In the genomic region with DNA sequence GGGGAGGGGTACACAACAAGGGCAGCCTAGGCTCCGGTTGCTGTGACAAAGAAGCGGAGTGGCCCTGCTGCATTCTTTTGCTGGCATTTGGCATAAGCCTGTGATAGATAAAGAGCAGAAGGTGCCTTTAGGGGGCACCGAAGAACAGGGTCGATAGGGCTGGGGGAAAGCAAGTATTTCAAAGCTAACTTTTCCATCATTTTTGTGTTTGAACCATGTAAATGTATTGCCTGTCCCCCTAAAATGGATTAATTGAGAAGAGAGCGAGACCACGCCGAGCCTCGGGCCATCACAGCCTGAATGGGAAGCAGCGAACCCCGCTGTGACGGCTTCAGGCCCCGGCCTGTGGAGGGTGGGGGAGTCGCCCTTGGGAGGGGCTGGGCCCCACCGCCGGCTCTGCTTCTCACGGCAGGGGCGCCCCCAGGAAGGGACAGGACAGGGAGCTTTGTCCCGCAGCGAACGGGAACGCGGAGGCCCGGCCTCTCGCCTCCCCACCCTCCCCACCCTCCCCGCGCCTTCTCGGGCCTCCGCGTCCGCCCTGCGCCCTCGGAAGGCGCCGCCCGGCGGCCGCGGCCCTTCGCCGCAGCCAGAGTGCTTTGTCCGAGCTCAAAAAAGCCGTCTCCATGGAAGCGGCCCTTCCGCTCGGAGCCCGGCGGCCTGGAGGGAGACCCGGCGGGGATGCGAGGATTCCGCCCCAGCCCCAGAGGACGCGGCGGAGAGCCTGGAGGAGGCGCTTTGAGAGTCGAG, we compare ENCODE assay signal across 1 cellular context.
TF ChIP-seq lines count a peak whose summit lies in the region.

No MANE protein-coding gene starts in this region.

TF ChIP-seq in endothelial cell of umbilical vein, 7 proteins besides CTCF, POLR2A, EP300 and RAD21:
- TF ChIP-seq GATA2 (IDR thresholded peaks at IDR 0.05; ENCODE audit: insufficient read depth, insufficient read length, low read depth, low read length) (no peak), FOS (IDR thresholded peaks at IDR 0.05; ENCODE audit: borderline replicate concordance, insufficient read depth, low read length) (no peak), MYC (IDR thresholded peaks at IDR 0.05; ENCODE audit: low read depth, low read length) (no peak), EZH2 (IDR thresholded peaks at IDR 0.05; ENCODE audit: borderline replicate concordance, low read depth, low read length, severe bottlenecking) (no peak), JUN (IDR thresholded peaks at IDR 0.05; ENCODE audit: borderline replicate concordance, insufficient read depth, insufficient read length, low read depth) (no peak), POLR2AphosphoS5 (IDR thresholded peaks at IDR 0.05; ENCODE audit: insufficient read depth, low read depth, low read length) (no peak)
- TF ChIP-seq, protein P1, sequence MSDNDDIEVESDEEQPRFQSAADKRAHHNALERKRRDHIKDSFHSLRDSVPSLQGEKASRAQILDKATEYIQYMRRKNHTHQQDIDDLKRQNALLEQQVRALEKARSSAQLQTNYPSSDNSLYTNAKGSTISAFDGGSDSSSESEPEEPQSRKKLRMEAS (IDR thresholded peaks at IDR 0.05; ENCODE audit: insufficient read depth, insufficient read length): no peak
TF ChIP-seq in endothelial cell of umbilical vein: peak in this region for 0.
